In the genomic region with DNA sequence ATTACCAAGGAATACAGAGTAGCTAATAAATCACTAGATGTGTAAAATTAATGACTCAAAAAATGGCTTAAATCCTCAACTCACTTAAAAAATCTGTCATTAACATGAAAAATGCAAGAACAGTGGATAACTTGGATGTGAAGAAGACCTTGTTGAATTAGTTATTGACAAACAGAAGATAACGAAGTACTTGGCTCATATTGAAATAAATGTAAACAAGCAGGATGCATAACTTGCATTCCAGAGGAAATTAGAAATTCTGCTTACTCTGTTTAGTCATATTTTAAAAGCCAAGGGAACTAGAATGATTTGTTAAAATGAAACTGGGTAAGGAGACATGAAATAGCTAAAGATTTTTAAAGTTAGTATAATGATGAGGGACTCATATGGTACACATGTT, we compare ENCODE assay signal across 21 cellular contexts.
DNase-seq lines count a peak whose midpoint lies in the region; ATAC-seq and TF ChIP-seq lines count a peak whose summit lies in the region.
"Had no signal": no experiment of that assay in that cellular context is flagged by ENCODE, and none has a peak within 500 bp of the region (broad histone marks: within the 10 kb centered on the region; RNA-seq: fewer than 3 reads in every experiment).

No MANE protein-coding gene starts in this region.

- peak; percentile 55 for DNase-seq in NCI-H1105 treated with DMSO at 0.1 percent for 48 hours (lab: John Stamatoyannopoulos, UW)
- DNase-seq in NCI-H1105 (lab: John Stamatoyannopoulos, UW), result no peak
- DNase-seq in SK-N-MC (ENCODE audit: low read depth, low spot score), result peak; percentile 35
- DNase-seq in endodermal cell, result no peak
- no peak for DNase-seq in trophoblast cell
- no peak for DNase-seq in H4 (ENCODE audit: low spot score)
- DNase-seq: DMS79, KG1, MV-4-11, NCI-H1436 treated with DMSO at 0.1 percent for 48 hours, NCI-H2029, NCI-H345, NCI-H524 treated with DMSO at 0.1 percent for 48 hours, Peyer's patch, T-cell had no signal

- no peak overlapping the region for H3K14ac ChIP-seq in trophoblast cell (ENCODE audit: low read length)

- no peak overlapping the region for H4K8ac ChIP-seq in trophoblast cell (ENCODE audit: low read depth, low read length)

- peak overlapping the region; percentile 43 for H3K4me3 ChIP-seq in SK-N-MC
- no peak overlapping the region for H3K4me3 ChIP-seq in endodermal cell (ENCODE audit: low read length)
- H3K4me3 ChIP-seq in trophoblast cell (ENCODE audit: low read depth, low read length), result no peak overlapping the region
- H3K4me3 ChIP-seq: HAP-1, Peyer's patch, SJSA1 had no signal

- ATAC-seq in GM18858 (IDR thresholded peaks at IDR 0.05; ENCODE audit: unreplicated experiment) (no peak), HG02970 (IDR thresholded peaks at IDR 0.05; ENCODE audit: low FRiP score, unreplicated experiment) (no peak)
- ATAC-seq: T-cell had no signal

- no peak overlapping the region for H3K23ac ChIP-seq in trophoblast cell (ENCODE audit: low read length)

- H2AFZ ChIP-seq in trophoblast cell (ENCODE audit: insufficient read depth, low read length, poor library complexity), result no peak overlapping the region

- 0 out of 2 replicates have a peak, but pooled peaks cover 2% of the 10 kb centered on the region for H3K9me3 ChIP-seq in SK-N-MC (ENCODE audit: low read depth, low read length)
- H3K9me3 ChIP-seq in endodermal cell (ENCODE audit: control insufficient read depth, low read length), result no peaks in the 10 kb centered on the region
- no peaks in the 10 kb centered on the region for H3K9me3 ChIP-seq in trophoblast cell (ENCODE audit: insufficient read depth, low read depth, low read length)
- H3K9me3 ChIP-seq: HAP-1, SJSA1 had no signal

- peaks cover 22% of the 10 kb centered on the region for H3K4me1 Mint-ChIP-seq in endodermal cell
- H3K4me1 Mint-ChIP-seq: CD14-positive monocyte, T-cell had no signal

- H4K91ac ChIP-seq in trophoblast cell (ENCODE audit: low read depth, low read length), result no peak overlapping the region

- H3K36me3 Mint-ChIP-seq in endodermal cell (ENCODE audit: low read depth), result no peaks in the 10 kb centered on the region
- H3K36me3 Mint-ChIP-seq: CD14-positive monocyte, T-cell had no signal

- peak overlapping the region; percentile 26 for H3K27ac Mint-ChIP-seq in endodermal cell
- H3K27ac Mint-ChIP-seq: CD14-positive monocyte, T-cell had no signal

- TF ChIP-seq CTCF in endodermal cell (conservative IDR thresholded peaks at IDR 0.05), result no peak

- H3K18ac ChIP-seq in trophoblast cell (ENCODE audit: low read length), result no peak overlapping the region

- H2BK5ac ChIP-seq in trophoblast cell (ENCODE audit: low read depth, low read length, poor library complexity), result no peak overlapping the region

- H3K36me3 ChIP-seq in SK-N-MC (ENCODE audit: insufficient read depth, low read length) (no peaks in the 10 kb centered on the region), endodermal cell (ENCODE audit: control insufficient read depth, insufficient read depth, low read length) (no peaks in the 10 kb centered on the region), trophoblast cell (ENCODE audit: control insufficient read depth in 1 of 2, insufficient read depth in 2 of 2, low read length in 2 of 2) (no peaks in the 10 kb centered on the region)
- H3K36me3 ChIP-seq: HAP-1, Peyer's patch, SJSA1 had no signal

- no peak overlapping the region for H2BK120ac ChIP-seq in trophoblast cell (ENCODE audit: insufficient read depth, low read length, poor library complexity)

- no peaks in the 10 kb centered on the region for H3K27me3 Mint-ChIP-seq in endodermal cell (ENCODE audit: insufficient read depth)
- H3K27me3 Mint-ChIP-seq: T-cell had no signal

- H2AK5ac ChIP-seq in trophoblast cell (ENCODE audit: low read length), result no peak overlapping the region

- peaks cover 2% of the 10 kb centered on the region for H3K79me1 ChIP-seq in trophoblast cell (ENCODE audit: low read length)

- no peaks in the 10 kb centered on the region for H3K27me3 ChIP-seq in endodermal cell (ENCODE audit: control insufficient read depth, insufficient read depth, low read length, poor library complexity, severe bottlenecking)
- H3K27me3 ChIP-seq in trophoblast cell (ENCODE audit: insufficient read depth, low read length), result no peaks in the 10 kb centered on the region
- H3K27me3 ChIP-seq: Peyer's patch, SJSA1 had no signal

- H2BK12ac ChIP-seq in trophoblast cell (ENCODE audit: low read length), result no peak overlapping the region

- no peak overlapping the region for H3K4me2 ChIP-seq in trophoblast cell (ENCODE audit: low read length)

- no peaks in the 10 kb centered on the region for H3K9me3 Mint-ChIP-seq in endodermal cell

- H4K12ac ChIP-seq in trophoblast cell (ENCODE audit: low read depth, low read length), result no peak overlapping the region

- no peak overlapping the region for H3K9ac ChIP-seq in SK-N-MC (ENCODE audit: insufficient read length)
- no peak overlapping the region for H3K9ac ChIP-seq in endodermal cell (ENCODE audit: extremely low read depth, low read length, poor library complexity, severe bottlenecking)
- no peak overlapping the region for H3K9ac ChIP-seq in trophoblast cell (ENCODE audit: low read length)

- no peak overlapping the region for H3K4me3 Mint-ChIP-seq in endodermal cell
- H3K4me3 Mint-ChIP-seq: CD14-positive monocyte, T-cell had no signal

- H3K4me1 ChIP-seq in endodermal cell (ENCODE audit: control insufficient read depth, insufficient read depth, low read length) (peaks cover 5% of the 10 kb centered on the region), trophoblast cell (ENCODE audit: control insufficient read depth in 1 of 2, insufficient read depth in 2 of 2, low read length in 2 of 2) (no peaks in the 10 kb centered on the region)
- H3K4me1 ChIP-seq: HAP-1, Peyer's patch, SJSA1 had no signal

- WGBS in endodermal cell (ENCODE audit: insufficient coverage in 1 of 2, insufficient read length in 1 of 2), 2 experiments, result 89 to 93% methylated on average over 1 of the region's 1 CpG
- WGBS in trophoblast cell (ENCODE audit: extremely low coverage, insufficient coverage, insufficient read length), result no CpG with 5 or more reads among the region's 1 CpG

- H3K4ac ChIP-seq in trophoblast cell (ENCODE audit: low read depth, low read length), result no peak overlapping the region

- H3K27ac ChIP-seq in SK-N-MC (peak overlapping the region; percentile 84), endodermal cell (ENCODE audit: low read depth, low read length) (no peak overlapping the region), trophoblast cell (ENCODE audit: low read depth, low read length) (no peak overlapping the region)
- H3K27ac ChIP-seq: 22Rv1, Peyer's patch, SJSA1 had no signal

- no peaks in the 10 kb centered on the region for H3K79me2 ChIP-seq in trophoblast cell (ENCODE audit: control insufficient read depth, insufficient read depth, low read length, poor library complexity)

Comparison
In these comparisons a context has a peak if more than half of its experiments do, and no peak if none do; other contexts are left out.
1. DNase-seq: peak in NCI-H1105 treated with DMSO at 0.1 percent for 48 hours (single experiment) and SK-N-MC (single experiment); none in NCI-H1105 (single experiment), endodermal cell (single experiment), trophoblast cell (0 of 2) and H4 (single experiment).